In genomic region chr20:17661121-17661744, GRCh38 we compare ENCODE assay signal across 15 cellular contexts. TPM values are rescaled to one million over a fixed set of nuclear protein-coding genes. Genes with fewer than 3 reads are reported as not detected.
A peak's percentile ranks its signal among the peaks of the same experiment; 100 is the strongest.
DNase-seq lines count a peak whose midpoint lies in the region; ATAC-seq and TF ChIP-seq lines count a peak whose summit lies in the region.
"Had no signal": no experiment of that assay in that cellular context is flagged by ENCODE, and none has a peak within 500 bp of the region (broad histone marks: within the 10 kb centered on the region; RNA-seq: fewer than 3 reads in every experiment).

No MANE protein-coding gene starts in this region.

- H3K4me1 Mint-ChIP-seq in activated T-helper 1 cell treated with anti-CD3 and anti-CD28 coated beads, Interleukin-12 subunit alpha, Interleukin-12 subunit beta, Interleukin-2, Interleukin-4 antibody, amounts not matched to agents 30 ng/mL and 10 ng/mL and 1 ng/mL, durations not matched to agents 14 hours and 24 hours and 36 hours (ENCODE audit: low read depth), result peaks cover 68% of the 10 kb centered on the region
- H3K4me1 Mint-ChIP-seq: memory B cell had no signal

- TF ChIP-seq EP300 in SK-N-SH (IDR thresholded peaks at IDR 0.05; ENCODE audit: borderline replicate concordance in 1 of 2, low read depth in 1 of 2, low read length in 1 of 2), result no peak

- TF ChIP-seq CTCF in left ventricle myocardium inferior (IDR thresholded peaks at IDR 0.05; ENCODE audit: borderline replicate concordance), result no peak
- TF ChIP-seq CTCF in gastrocnemius medialis (IDR thresholded peaks at IDR 0.05 in 4 of 5, conservative IDR thresholded peaks at IDR 0.05 in 1 of 5), result no peak
- no peak for TF ChIP-seq CTCF in SK-N-SH (IDR thresholded peaks at IDR 0.05)
- TF ChIP-seq CTCF in GM20000 (IDR thresholded peaks at IDR 0.05; ENCODE audit: extremely low read depth, missing control alignments), result no peak

- peaks cover 44% of the 10 kb centered on the region for H3K36me3 Mint-ChIP-seq in activated T-helper 1 cell treated with anti-CD3 and anti-CD28 coated beads, Interleukin-12 subunit alpha, Interleukin-12 subunit beta, Interleukin-2, Interleukin-4 antibody, amounts not matched to agents 30 ng/mL and 10 ng/mL and 1 ng/mL, durations not matched to agents 14 hours and 24 hours and 36 hours (ENCODE audit: low read depth)

- CTCF ChIA-PET in SK-N-SH (lab: Yijun Ruan, JAX), result no interaction called here

- WGBS in SK-N-SH (ENCODE audit: low lambda C conversion rate), result 90% methylated on average over 5 of the region's 5 CpGs

- no peak for TF ChIP-seq POLR2A in gastrocnemius medialis (IDR thresholded peaks at IDR 0.05)

- H3K9me3 ChIP-seq in BLaER1 (peaks cover 20% of the 10 kb centered on the region), left ventricle myocardium inferior (replicated peaks) (no peaks in the 10 kb centered on the region), gastrocnemius medialis (no peaks in the 10 kb centered on the region), SK-N-SH (no peaks in the 10 kb centered on the region)

- in situ Hi-C loops in gastrocnemius medialis (cut with MboI; ENCODE audit: low sequenced_read_pairs in 4 of 4), result loop anchor here in 1 of 4 donors (25.0 kb wide), 1 partner anchor 101 kb away; no protein-coding TSS in a partner anchor

- H2AFZ ChIP-seq in SK-N-SH (ENCODE audit: low read depth), result no peak overlapping the region

- no peak for DNase-seq in activated T-helper 1 cell treated with anti-CD3 and anti-CD28 coated beads, Interleukin-12 subunit alpha, Interleukin-12 subunit beta, Interleukin-2, Interleukin-4 antibody, amounts not matched to agents 30 ng/mL and 10 ng/mL and 1 ng/mL, durations not matched to agents 14 hours and 24 hours and 36 hours (ENCODE audit: low spot score)
- no peak for DNase-seq in left ventricle myocardium inferior
- DNase-seq in gastrocnemius medialis, result no peak
- DNase-seq in SK-N-SH, result no peak
- DNase-seq in GM20000 (ENCODE audit: low spot score), result no peak
- DNase-seq in A172 (ENCODE audit: low spot score), result no peak
- DNase-seq: dermis blood vessel endothelial cell, NCI-H1092, NCI-H69 had no signal

- H3K27me3 ChIP-seq in BLaER1 (no peaks in the 10 kb centered on the region), left ventricle myocardium inferior (ENCODE audit: low read depth) (no peaks in the 10 kb centered on the region), gastrocnemius medialis (no peaks in the 10 kb centered on the region), SK-N-SH (ENCODE audit: insufficient read depth) (no peaks in the 10 kb centered on the region)

- peak overlapping the region; percentile 78 for H3K4me2 ChIP-seq in BLaER1
- H3K4me2 ChIP-seq in SK-N-SH, result no peak overlapping the region

- no peaks in the 10 kb centered on the region for H3K9me2 ChIP-seq in SK-N-SH

- H3K27ac ChIP-seq in BLaER1, result peak overlapping the region; percentile 72
- H3K27ac ChIP-seq in left ventricle myocardium inferior (replicated peaks), result peak overlapping the region; percentile 47
- H3K27ac ChIP-seq in gastrocnemius medialis, result peak overlapping the region; percentile 15 to 43 (median 26)
- H3K27ac ChIP-seq in SK-N-SH (ENCODE audit: low read depth in 2 of 2, low read length in 1 of 2), result no peak overlapping the region
- H3K27ac ChIP-seq: C4-2B had no signal

- H3K4me1 ChIP-seq in BLaER1 (peaks cover 72% of the 10 kb centered on the region), left ventricle myocardium inferior (peaks cover 78% of the 10 kb centered on the region), gastrocnemius medialis (peaks cover 17 to 23% of the 10 kb centered on the region in 2 donors), SK-N-SH (ENCODE audit: control insufficient read depth in 1 of 2, insufficient read depth in 2 of 2, low read depth in 1 of 2, low read length in 1 of 2) (peaks cover 0 to 31% of the 10 kb centered on the region in 2 experiments; a peak in 2 of 4 replicates)

- no peaks in the 10 kb centered on the region for H3K27me3 Mint-ChIP-seq in activated T-helper 1 cell treated with anti-CD3 and anti-CD28 coated beads, Interleukin-12 subunit alpha, Interleukin-12 subunit beta, Interleukin-2, Interleukin-4 antibody, amounts not matched to agents 30 ng/mL and 10 ng/mL and 1 ng/mL, durations not matched to agents 14 hours and 24 hours and 36 hours (ENCODE audit: insufficient read depth)
- H3K27me3 Mint-ChIP-seq: memory B cell had no signal

- H3K9me3 Mint-ChIP-seq in activated T-helper 1 cell treated with anti-CD3 and anti-CD28 coated beads, Interleukin-12 subunit alpha, Interleukin-12 subunit beta, Interleukin-2, Interleukin-4 antibody, amounts not matched to agents 30 ng/mL and 10 ng/mL and 1 ng/mL, durations not matched to agents 14 hours and 24 hours and 36 hours, result no peaks in the 10 kb centered on the region

- H3K4me3 ChIP-seq in BLaER1 (no peak overlapping the region; the same call in 1 of the 2 replicates), left ventricle myocardium inferior (no peak overlapping the region), gastrocnemius medialis (no peak overlapping the region), SK-N-SH (ENCODE audit: low read depth in 2 of 2, low read length in 1 of 2) (no peak overlapping the region)

- intact Hi-C loops in activated T-helper 1 cell treated with anti-CD3 and anti-CD28 coated beads, Interleukin-12 subunit alpha, Interleukin-12 subunit beta, Interleukin-2, Interleukin-4 antibody, amounts not matched to agents 30 ng/mL and 10 ng/mL and 1 ng/mL, durations not matched to agents 14 hours and 24 hours and 36 hours (cut with micrococcal nuclease), result loop anchor here (5.0 kb wide), 2 partner anchors 124 to 236 kb away; no protein-coding TSS in a partner anchor
- intact Hi-C loops in left ventricle myocardium inferior (cut with micrococcal nuclease), result no loop called here
- intact Hi-C loops in gastrocnemius medialis (cut with DNase I; ENCODE audit: low total_unique reads), result no loop called here

- H3F3A ChIP-seq in SK-N-SH (replicated peaks; ENCODE audit: insufficient read depth), result peaks cover 10% of the 10 kb centered on the region

- H3K27ac Mint-ChIP-seq in activated T-helper 1 cell treated with anti-CD3 and anti-CD28 coated beads, Interleukin-12 subunit alpha, Interleukin-12 subunit beta, Interleukin-2, Interleukin-4 antibody, amounts not matched to agents 30 ng/mL and 10 ng/mL and 1 ng/mL, durations not matched to agents 14 hours and 24 hours and 36 hours, result peak overlapping the region; percentile 79
- H3K27ac Mint-ChIP-seq: memory B cell had no signal

- H4K20me1 ChIP-seq in BLaER1 (peaks cover 60% of the 10 kb centered on the region), SK-N-SH (ENCODE audit: insufficient read depth) (peaks cover 61% of the 10 kb centered on the region)

- POLR2A ChIA-PET in SK-N-SH (lab: Yijun Ruan, JAX), result no interaction called here

- ATAC-seq in gastrocnemius medialis, result no peak
- ATAC-seq in HG02610 (IDR thresholded peaks at IDR 0.05; ENCODE audit: unreplicated experiment), result no peak

- H3K9ac ChIP-seq in BLaER1 (peak overlapping the region; percentile 21; the same call in 1 of the 2 replicates), SK-N-SH (no peak overlapping the region)

- TF ChIP-seq RAD21 in SK-N-SH (IDR thresholded peaks at IDR 0.05; ENCODE audit: low read length), result no peak

- H3K36me3 ChIP-seq in BLaER1, result peaks cover 43% of the 10 kb centered on the region
- H3K36me3 ChIP-seq in left ventricle myocardium inferior, result peaks cover 24% of the 10 kb centered on the region
- peaks cover 0 to 10% of the 10 kb centered on the region in 2 donors for H3K36me3 ChIP-seq in gastrocnemius medialis
- peaks cover 6 to 18% of the 10 kb centered on the region in 2 experiments for H3K36me3 ChIP-seq in SK-N-SH (replicated peaks in 1 of 2; ENCODE audit: control insufficient read depth in 1 of 2, insufficient read depth in 2 of 2, low read length in 1 of 2)

- peaks cover 89% of the 10 kb centered on the region for H3K79me2 ChIP-seq in SK-N-SH (ENCODE audit: insufficient read depth)

- no peak overlapping the region for H3K4me3 Mint-ChIP-seq in activated T-helper 1 cell treated with anti-CD3 and anti-CD28 coated beads, Interleukin-12 subunit alpha, Interleukin-12 subunit beta, Interleukin-2, Interleukin-4 antibody, amounts not matched to agents 30 ng/mL and 10 ng/mL and 1 ng/mL, durations not matched to agents 14 hours and 24 hours and 36 hours
- H3K4me3 Mint-ChIP-seq: memory B cell had no signal

TF ChIP-seq in SK-N-SH, 30 proteins besides CTCF, POLR2A, EP300 and RAD21 (continues in another document):
- TF ChIP-seq JUND (IDR thresholded peaks at IDR 0.05), result no peak

RNA-seq across cellular contexts. Expression of gene RRBP1, which starts 20.8 kb away (rescaled TPM):
- 54.8 and 56.0 TPM in 2 replicates for total RNA-seq in activated T-helper 1 cell treated with anti-CD3 and anti-CD28 coated beads, Interleukin-12 subunit alpha, Interleukin-12 subunit beta, Interleukin-2, Interleukin-4 antibody, amounts not matched to agents 30 ng/mL and 10 ng/mL and 1 ng/mL, durations not matched to agents 14 hours and 24 hours and 36 hours
- total RNA-seq in left ventricle myocardium inferior, result 31.3 TPM
- 10 to 100 TPM; 14.1 to 22.7 (median 17.9) TPM for total RNA-seq in gastrocnemius medialis
- 31.0 and 50.2 TPM in 2 replicates for polyA plus RNA-seq in SK-N-SH (2012; rRNA removed)
- 28.4 and 38.4 TPM in 2 replicates for polyA plus RNA-seq in SK-N-SH (2012; cell fraction: cytosol; rRNA removed)
- polyA plus RNA-seq in SK-N-SH (2012; cell fraction: nucleus; rRNA removed), result 71.4 and 77.4 TPM in 2 replicates
- 104 and 136 TPM in 2 replicates for total RNA-seq in A172 (2014; rRNA removed; shearing (Covaris generic))

RNA-seq across cellular contexts. Expression of gene BANF2, which starts 38.5 kb away (rescaled TPM):
- total RNA-seq in activated T-helper 1 cell treated with anti-CD3 and anti-CD28 coated beads, Interleukin-12 subunit alpha, Interleukin-12 subunit beta, Interleukin-2, Interleukin-4 antibody, amounts not matched to agents 30 ng/mL and 10 ng/mL and 1 ng/mL, durations not matched to agents 14 hours and 24 hours and 36 hours, result not detected in 2 replicates
- not detected for total RNA-seq in left ventricle myocardium inferior
- total RNA-seq in gastrocnemius medialis, result not detected
- not detected in 2 replicates for polyA plus RNA-seq in SK-N-SH (2012; rRNA removed)
- not detected in 2 replicates for polyA plus RNA-seq in SK-N-SH (2012; cell fraction: cytosol; rRNA removed)
- not detected in 2 replicates for polyA plus RNA-seq in SK-N-SH (2012; cell fraction: nucleus; rRNA removed)
- total RNA-seq in A172 (2014; rRNA removed; shearing (Covaris generic)), result not detected in 2 replicates
- total RNA-seq: dermis blood vessel endothelial cell, HT-29, pulmonary artery endothelial cell had no signal

Comparison
In these comparisons a context has a peak if more than half of its experiments do, and no peak if none do; other contexts are left out.
1. H3K27ac ChIP-seq: peak in BLaER1 (single experiment), left ventricle myocardium inferior (single experiment) and gastrocnemius medialis (4 of 4); none in SK-N-SH (0 of 2).